Comparison of ENCODE assay signal across 21 cellular contexts in genomic region chr7:55202150-55202913, GRCh38.
DNase-seq lines count a peak whose midpoint lies in the region; ATAC-seq, FAIRE-seq and TF ChIP-seq lines count a peak whose summit lies in the region.
"Had no signal": no experiment of that assay in that cellular context is flagged by ENCODE, and none has a peak within 500 bp of the region (broad histone marks: within the 10 kb centered on the region; RNA-seq: fewer than 3 reads in every experiment).

No MANE protein-coding gene starts in this region.

- no peak overlapping the region; the same call in 1 of the 2 replicates for H3K4ac ChIP-seq in IMR-90 (ENCODE audit: low read depth, low read length)
- H3K4ac ChIP-seq in H1 (replicated peaks; ENCODE audit: insufficient read length, low read depth, low read length), result no peak overlapping the region

- CTCF ChIA-PET in A549 (lab: Yijun Ruan, JAX), result interaction anchor here (0.5 to 4.3 kb wide), 6 partner anchors 9 to 649 kb away, joined by 3 to 16 read pairs (median 4); no protein-coding TSS in a partner anchor
- CTCF ChIA-PET in IMR-90 (lab: Yijun Ruan, JAX), result no interaction called here
- CTCF ChIA-PET in H1 (lab: Charles Lee; ENCODE audit: partially characterized antibody), result interaction anchor here (0.8 to 1.2 kb wide), 2 partner anchors 11 to 53 kb away, joined by 4 to 5 read pairs; no protein-coding TSS in a partner anchor
- CTCF ChIA-PET in T-cell (lab: Charles Lee), result no interaction called here

- H3K27ac ChIP-seq in A549, result 0 out of 6 replicates have a peak overlapping the region, but pooled peaks of 1 of the 2 experiments have one; percentile 26
- no peak overlapping the region for H3K27ac ChIP-seq in IMR-90 (ENCODE audit: insufficient read depth, low read length)
- no peak overlapping the region for H3K27ac ChIP-seq in H1 (ENCODE audit: low read depth, low read length)
- H3K27ac ChIP-seq in gastroesophageal sphincter, result no peak overlapping the region
- H3K27ac ChIP-seq: GM23248 had no signal

- in situ Hi-C loops in IMR-90 (cut with MboI; ENCODE audit: low sequenced_read_pairs), result no loop called here

- H3K9me3 ChIP-seq in A549, result no peaks in the 10 kb centered on the region
- H3K9me3 ChIP-seq in IMR-90 (ENCODE audit: control insufficient read depth, insufficient read depth, low read length), result no peaks in the 10 kb centered on the region
- H3K9me3 ChIP-seq in H1 (ENCODE audit: insufficient read depth in 2 of 2, low read depth in 1 of 2, low read length in 1 of 2), result no peaks in the 10 kb centered on the region; a peak in 1 of 4 replicates
- no peaks in the 10 kb centered on the region for H3K9me3 ChIP-seq in gastroesophageal sphincter

- H2BK12ac ChIP-seq in H1 (ENCODE audit: low read depth, low read length), result no peak overlapping the region

- H3K4me3 Mint-ChIP-seq in nephron progenitor cell, result no peak overlapping the region
- no peak overlapping the region for H3K4me3 Mint-ChIP-seq in T-cell
- H3K4me3 Mint-ChIP-seq: CD4-positive, CD25-positive, alpha-beta regulatory T cell had no signal

- TF ChIP-seq CTCF in A549 (IDR thresholded peaks at IDR 0.05) (no peak), IMR-90 (conservative IDR thresholded peaks at IDR 0.05; ENCODE audit: low read depth, low read length) (no peak), H1 (IDR thresholded peaks at IDR 0.05; ENCODE audit: control extremely low read depth in 1 of 3, insufficient read depth in 1 of 3, low read depth in 1 of 3, low read length in 3 of 3) (no peak), nephron progenitor cell (IDR thresholded peaks at IDR 0.05) (no peak), gastroesophageal sphincter (IDR thresholded peaks at IDR 0.05) (no peak)

- no peaks in the 10 kb centered on the region for H3K4me1 ChIP-seq in A549
- H3K4me1 ChIP-seq in IMR-90 (ENCODE audit: control insufficient read depth, insufficient read depth, low read length), result peaks cover 11% of the 10 kb centered on the region
- H3K4me1 ChIP-seq in H1 (replicated peaks in 1 of 4; ENCODE audit: control insufficient read depth in 3 of 4, insufficient read depth in 4 of 4, low read length in 3 of 4), result no peaks in the 10 kb centered on the region
- H3K4me1 ChIP-seq in gastroesophageal sphincter, result peaks cover 0 to 24% (median 0%) of the 10 kb centered on the region in 3 donors

- no peaks in the 10 kb centered on the region for H3K4me1 Mint-ChIP-seq in nephron progenitor cell
- H3K4me1 Mint-ChIP-seq in T-cell, result no peaks in the 10 kb centered on the region
- H3K4me1 Mint-ChIP-seq: CD4-positive, CD25-positive, alpha-beta regulatory T cell had no signal

- H3K9ac ChIP-seq in IMR-90 (ENCODE audit: low read depth, low read length) (no peak overlapping the region), H1 (replicated peaks in 1 of 4; ENCODE audit: extremely low read depth in 1 of 4, low read depth in 3 of 4, low read length in 3 of 4) (no peak overlapping the region)
- H3K9ac ChIP-seq: GM23248 had no signal

- H3K9me1 ChIP-seq in IMR-90 (ENCODE audit: insufficient read depth, low read length), result peaks cover 35% of the 10 kb centered on the region

- H2AK9ac ChIP-seq in IMR-90 (replicated peaks; ENCODE audit: low read depth, low read length, poor library complexity), result no peak overlapping the region

- dilution Hi-C loops in IMR-90 (cut with HindIII; ENCODE audit: low sequenced_read_pairs, unreplicated experiment), result no loop called here

- peaks cover 21 to 69% of the 10 kb centered on the region in 2 experiments for H3K79me1 ChIP-seq in IMR-90 (ENCODE audit: low read depth in 1 of 2, low read length in 2 of 2)
- no peaks in the 10 kb centered on the region for H3K79me1 ChIP-seq in H1 (ENCODE audit: low read depth, low read length)

- H2BK120ac ChIP-seq in IMR-90 (ENCODE audit: low read depth, low read length) (no peak overlapping the region), H1 (replicated peaks; ENCODE audit: low read depth, low read length) (no peak overlapping the region)

- no TSS peak for BruUV-seq in IMR-90 (replicated peaks; lab: Mats Ljungman, UMichigan)

- H2BK5ac ChIP-seq in IMR-90 (ENCODE audit: low read depth, low read length, poor library complexity, severe bottlenecking), result peak overlapping the region; percentile 9
- H2BK5ac ChIP-seq in H1 (ENCODE audit: low read depth, low read length), result peak overlapping the region; percentile 29; the same call in 1 of the 2 replicates

- intact Hi-C loops in IMR-90 (cut with micrococcal nuclease), result no loop called here

- POLR2A ChIA-PET in A549 (lab: Yijun Ruan, JAX), result no interaction called here
- POLR2A ChIA-PET in IMR-90 (lab: Charles Lee; ENCODE audit: unreplicated experiment), result no interaction called here
- POLR2A ChIA-PET in H1 (lab: Charles Lee; ENCODE audit: partially characterized antibody), result no interaction called here
- POLR2A ChIA-PET in T-cell (lab: Charles Lee), result no interaction called here

- H2AK5ac ChIP-seq in IMR-90 (ENCODE audit: low read depth, low read length), result no peak overlapping the region
- H2AK5ac ChIP-seq in H1 (ENCODE audit: low read depth, low read length), result no peak overlapping the region

- peaks cover 4% of the 10 kb centered on the region for H3K27me3 Mint-ChIP-seq in nephron progenitor cell (ENCODE audit: low read depth, poor library complexity)
- peaks cover 0 to under 1% of the 10 kb centered on the region in 2 donors for H3K27me3 Mint-ChIP-seq in T-cell

- WGBS in A549 (ENCODE audit: missing lambda C conversion rate), result 90% methylated on average over 13 of the region's 13 CpGs
- WGBS in IMR-90 (ENCODE audit: extremely low coverage in 2 of 2, insufficient read length in 1 of 2), 2 experiments, result 79% methylated on average over 7 of the region's 13 CpGs; no CpG with 5 or more reads in 1 of the 2 experiments
- 91% methylated on average over 13 of the region's 13 CpGs; no CpG with 5 or more reads in 1 of the 2 experiments for WGBS in H1 (ENCODE audit: extremely low coverage in 1 of 2, insufficient coverage in 1 of 2, insufficient read length in 1 of 2, insufficient replicate concordance in 2 of 2, low coverage in 1 of 2, low lambda C conversion rate in 2 of 2, missing lambda C conversion rate in 1 of 2), 2 experiments
- 84 to 85% methylated on average over 5 to 8 of the region's 13 CpGs for WGBS in gastroesophageal sphincter (ENCODE audit: low coverage in 1 of 2), 2 donors

- peaks cover 15% of the 10 kb centered on the region; the same call in 1 of the 2 replicates for H3K23me2 ChIP-seq in H1 (ENCODE audit: low read depth, low read length)

- H3K79me2 ChIP-seq in H1 (ENCODE audit: control insufficient read depth in 1 of 2, insufficient read depth in 2 of 2, low read length in 2 of 2), result peaks cover 0 to 4% of the 10 kb centered on the region in 2 experiments; a peak in 1 of 4 replicates

- H3K36me3 ChIP-seq in IMR-90 (ENCODE audit: control insufficient read depth, insufficient read depth, low read length) (peaks cover 65% of the 10 kb centered on the region), H1 (ENCODE audit: control insufficient read depth in 2 of 4, insufficient read depth in 4 of 4, low read length in 3 of 4) (peaks cover 0 to 2% (median 1%) of the 10 kb centered on the region in 4 experiments; a peak in 2 of 8 replicates), gastroesophageal sphincter (peaks cover 7 to 88% of the 10 kb centered on the region in 2 donors)

- no peak for TF ChIP-seq EP300 in A549 (IDR thresholded peaks at IDR 0.05)
- TF ChIP-seq EP300 in H1 (IDR thresholded peaks at IDR 0.05; ENCODE audit: borderline replicate concordance in 1 of 2, low read depth in 2 of 2, low read length in 2 of 2), result no peak
- TF ChIP-seq EP300 in gastroesophageal sphincter (IDR thresholded peaks at IDR 0.05), result no peak

- H4K8ac ChIP-seq in IMR-90 (ENCODE audit: low read depth in 2 of 2, low read length in 2 of 2) (no peak overlapping the region), H1 (ENCODE audit: extremely low read depth, insufficient read depth, low read length) (no peak overlapping the region)

- no peak overlapping the region for H3K18ac ChIP-seq in IMR-90 (ENCODE audit: low read depth, low read length)
- H3K18ac ChIP-seq in H1 (ENCODE audit: extremely low read depth, low read length), result no peak overlapping the region

- peak; percentile 54 to 63 for ATAC-seq in A549
- no peak for ATAC-seq in IMR-90 (ENCODE audit: low read depth)
- ATAC-seq in HG02588 (IDR thresholded peaks at IDR 0.05; ENCODE audit: unreplicated experiment), result no peak
- no peak for ATAC-seq in T-cell (replicated peaks in 1 of 4)
- ATAC-seq in gastroesophageal sphincter, result no peak

- no peak overlapping the region for H3K4me2 ChIP-seq in A549
- H3K4me2 ChIP-seq in IMR-90 (ENCODE audit: low read depth, low read length), result no peak overlapping the region
- H3K4me2 ChIP-seq in H1 (ENCODE audit: insufficient read depth in 1 of 2, low read depth in 2 of 2, low read length in 2 of 2), result no peak overlapping the region

- H4K5ac ChIP-seq in IMR-90 (ENCODE audit: low read depth, low read length) (no peak overlapping the region), H1 (ENCODE audit: insufficient read length, low read depth, low read length) (no peak overlapping the region)

- H3K56ac ChIP-seq in IMR-90 (ENCODE audit: extremely low read depth, insufficient read depth, low read length), result no peak overlapping the region
- no peak overlapping the region for H3K56ac ChIP-seq in H1 (replicated peaks; ENCODE audit: insufficient read length, low read depth, low read length)

- no peak overlapping the region for H3K4me3 ChIP-seq in A549
- no peak overlapping the region for H3K4me3 ChIP-seq in IMR-90 (ENCODE audit: insufficient read depth, low read depth, low read length)
- H3K4me3 ChIP-seq in H1 (ENCODE audit: extremely low read depth in 1 of 4, insufficient read depth in 2 of 4, low read depth in 3 of 4, low read length in 4 of 4), result no peak overlapping the region
- H3K4me3 ChIP-seq in gastroesophageal sphincter, result no peak overlapping the region
- H3K4me3 ChIP-seq: GM23248 had no signal

- H3K23ac ChIP-seq in IMR-90 (ENCODE audit: low read depth, low read length) (no peak overlapping the region), H1 (ENCODE audit: insufficient read length) (no peak overlapping the region)

- TF ChIP-seq RAD21 in A549 (conservative IDR thresholded peaks at IDR 0.05 in 1 of 2, IDR thresholded peaks at IDR 0.05 in 1 of 2) (no peak), IMR-90 (IDR thresholded peaks at IDR 0.05; ENCODE audit: low read length) (no peak), H1 (IDR thresholded peaks at IDR 0.05 in 1 of 2, conservative IDR thresholded peaks at IDR 0.05 in 1 of 2; ENCODE audit: low read depth in 2 of 2, low read length in 2 of 2) (no peak)

- H3K27me3 ChIP-seq in IMR-90 (ENCODE audit: control insufficient read depth, insufficient read depth, low read length), result no peaks in the 10 kb centered on the region
- H3K27me3 ChIP-seq in H1 (replicated peaks in 1 of 4; ENCODE audit: control insufficient read depth in 3 of 4, extremely low read depth in 1 of 4, insufficient read depth in 3 of 4, low read length in 3 of 4), result no peaks in the 10 kb centered on the region
- H3K27me3 ChIP-seq in gastroesophageal sphincter, result no peaks in the 10 kb centered on the region

- DNase-seq in A549 (ENCODE audit: low read depth in 1 of 2, low spot score in 1 of 2) (no peak), IMR-90 (no peak), H1 (ENCODE audit: low read depth in 1 of 2, low spot score in 2 of 2) (peak in 1 of 2 experiments; percentile 32), nephron progenitor cell (no peak), hypothalamus (lab: John Stamatoyannopoulos, UW) (no peak), T-cell (no peak)
- DNase-seq: CD4-positive, CD25-positive, alpha-beta regulatory T cell; COR-L47; DMS 273 treated with DMSO at 0.1 percent for 48 hours; DMS79 treated with DMSO at 0.1 percent for 48 hours; GM23248; HCEC 1CT; Karpas-422; MV-4-11; NCI-H1105 treated with DMSO at 0.1 percent for 48 hours; NCI-H2081; NCI-H2171; NCI-H345; NCI-H524 had no signal

- H4K20me1 ChIP-seq in IMR-90 (ENCODE audit: insufficient read depth, low read length), result peaks cover 12% of the 10 kb centered on the region
- peaks cover 0 to 14% of the 10 kb centered on the region in 2 experiments for H4K20me1 ChIP-seq in H1 (replicated peaks in 1 of 2; ENCODE audit: control insufficient read depth in 1 of 2, insufficient read depth in 2 of 2, low read length in 2 of 2)

- H2BK15ac ChIP-seq in IMR-90 (ENCODE audit: low read depth, low read length), result no peak overlapping the region
- no peak overlapping the region for H2BK15ac ChIP-seq in H1 (ENCODE audit: low read length)

- H3K36me3 Mint-ChIP-seq in nephron progenitor cell (ENCODE audit: low read depth) (no peaks in the 10 kb centered on the region), T-cell (no peaks in the 10 kb centered on the region)
- H3K36me3 Mint-ChIP-seq: CD4-positive, CD25-positive, alpha-beta regulatory T cell had no signal

- no peak overlapping the region for H3K14ac ChIP-seq in IMR-90 (replicated peaks; ENCODE audit: low read depth, low read length)
- H3K14ac ChIP-seq in H1 (ENCODE audit: insufficient read length), result no peak overlapping the region

- H2AFZ ChIP-seq in IMR-90 (replicated peaks; ENCODE audit: low read length, poor library complexity) (no peak overlapping the region), H1 (ENCODE audit: low read length) (no peak overlapping the region)
- H2AFZ ChIP-seq: GM23248 had no signal

- TF ChIP-seq POLR2A in A549 (IDR thresholded peaks at IDR 0.05; ENCODE audit: low read length) (no peak), IMR-90 (IDR thresholded peaks at IDR 0.05; ENCODE audit: low read depth, low read length) (no peak), H1 (IDR thresholded peaks at IDR 0.05; ENCODE audit: control extremely low read depth in 1 of 2, low read depth in 2 of 2, low read length in 2 of 2) (no peak), gastroesophageal sphincter (IDR thresholded peaks at IDR 0.05) (no peak)

- H3K27ac Mint-ChIP-seq in nephron progenitor cell (peak overlapping the region; percentile 66), T-cell (no peak overlapping the region)
- H3K27ac Mint-ChIP-seq: CD4-positive, CD25-positive, alpha-beta regulatory T cell had no signal

- H2BK20ac ChIP-seq in IMR-90 (ENCODE audit: low read depth, low read length) (no peak overlapping the region), H1 (ENCODE audit: low read length) (no peak overlapping the region)

- H4K91ac ChIP-seq in IMR-90 (ENCODE audit: insufficient read depth, low read depth, low read length) (no peak overlapping the region), H1 (replicated peaks; ENCODE audit: insufficient read length, low read length) (no peak overlapping the region)

- FAIRE-seq in A549 (lab: Jason Lieb, UNC) (no peak), H1 (lab: Jason Lieb, UNC) (no peak)

- H3K9me3 Mint-ChIP-seq in nephron progenitor cell, result no peaks in the 10 kb centered on the region
- no peaks in the 10 kb centered on the region for H3K9me3 Mint-ChIP-seq in T-cell
- H3K9me3 Mint-ChIP-seq: CD4-positive, CD25-positive, alpha-beta regulatory T cell had no signal

Comparison
In these comparisons a context has a peak if more than half of its experiments do, and no peak if none do; other contexts are left out.
1. ATAC-seq: peak in A549 (2 of 2); none in IMR-90 (single experiment), HG02588 (single experiment), T-cell (0 of 4) and gastroesophageal sphincter (single experiment).
2. CTCF ChIA-PET loops: an anchor here in A549 (0.5 to 4.3 kb wide) and H1 (0.8 to 1.2 kb wide); none called in IMR-90 and T-cell.